1 cellular context compared by ENCODE assay signal in the genomic region with DNA sequence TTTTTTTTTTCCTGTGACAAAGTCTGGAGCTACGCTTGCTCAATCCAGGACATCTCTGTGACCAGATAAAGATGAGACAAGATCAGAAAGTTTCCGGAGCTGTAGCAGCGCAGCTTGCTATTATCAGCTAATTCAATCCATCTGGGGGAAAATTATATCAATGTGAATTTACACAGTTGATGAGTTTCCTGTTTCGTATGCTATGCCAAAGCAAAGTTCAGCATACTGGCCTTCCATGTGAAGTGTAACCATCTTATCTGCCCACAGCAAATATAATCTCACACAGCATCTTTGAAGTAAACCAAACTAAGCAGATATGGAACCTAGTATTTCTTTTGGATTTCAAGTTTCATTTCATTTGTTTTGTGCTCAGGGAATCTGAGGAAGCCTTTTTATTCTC.
TF ChIP-seq lines count a peak whose summit lies in the region.

No MANE protein-coding gene starts in this region.

TF ChIP-seq in SK-N-SH, 30 proteins besides CTCF, POLR2A, EP300 and RAD21 (continued from another document):
- TF ChIP-seq TEAD4 (IDR thresholded peaks at IDR 0.05; ENCODE audit: borderline replicate concordance, insufficient read depth) = peak; percentile 81
- TF ChIP-seq PBX3 (IDR thresholded peaks at IDR 0.05) = peak; percentile 76
- peak; percentile 94 for TF ChIP-seq FOXJ3 (CRISPR knock-in tag; IDR thresholded peaks at IDR 0.05)
- TF ChIP-seq FOSL2 (IDR thresholded peaks at IDR 0.05; ENCODE audit: borderline replicate concordance, low read depth) = peak; percentile 25; the same call in 1 of the 2 replicates
- peak; percentile 99 for TF ChIP-seq GATA2 (CRISPR knock-in tag; IDR thresholded peaks at IDR 0.05)
- TF ChIP-seq USF1 (IDR thresholded peaks at IDR 0.05; ENCODE audit: borderline replicate concordance, low read depth) = no peak
- peak; percentile 79 for TF ChIP-seq FOXM1 (IDR thresholded peaks at IDR 0.05; ENCODE audit: low read depth)
- peak; percentile 97 for TF ChIP-seq TCF12 (IDR thresholded peaks at IDR 0.05)
- 0 out of 2 replicates have a peak, but pooled peaks have one; percentile 31 for TF ChIP-seq TAF1 (IDR thresholded peaks at IDR 0.05; ENCODE audit: borderline replicate concordance, low read depth, low read length)
- TF ChIP-seq JUND (IDR thresholded peaks at IDR 0.05) = peak; percentile 64
- TF ChIP-seq IRF3 (IDR thresholded peaks at IDR 0.05; ENCODE audit: low read depth, low read length) = no peak
- no peak for TF ChIP-seq NRF1 (IDR thresholded peaks at IDR 0.05; ENCODE audit: low read depth, low read length)
- no peak; the same call in 1 of the 2 replicates for TF ChIP-seq RFX5 (IDR thresholded peaks at IDR 0.05; ENCODE audit: low read length)
